Comparison of ENCODE assay signal across 1 cellular context in genomic region chr9:89484475-89485404, GRCh38.
TF ChIP-seq lines count a peak whose summit lies in the region.

No MANE protein-coding gene starts in this region.

TF ChIP-seq in GM12878, 131 proteins besides CTCF, POLR2A, EP300 and RAD21 (continued from another document and continues in another):
- peak; percentile 88 for TF ChIP-seq CREB1 (IDR thresholded peaks at IDR 0.05; ENCODE audit: low read depth)
- TF ChIP-seq ATF3 (IDR thresholded peaks at IDR 0.05; ENCODE audit: borderline replicate concordance, extremely low read depth, low read depth, low read length): no peak
- peak; percentile 90 for TF ChIP-seq NBN (IDR thresholded peaks at IDR 0.05)
- TF ChIP-seq BACH1 (IDR thresholded peaks at IDR 0.05; ENCODE audit: borderline replicate concordance): no peak
- TF ChIP-seq PAX5 (IDR thresholded peaks at IDR 0.05; ENCODE audit: borderline replicate concordance, low read depth, low read length): peak; percentile 83
- TF ChIP-seq SMAD1 (IDR thresholded peaks at IDR 0.05; ENCODE audit: low read depth, partially characterized antibody): peak; percentile 15
- peak; percentile 34; the same call in 1 of the 2 replicates for TF ChIP-seq IRF5 (IDR thresholded peaks at IDR 0.05; ENCODE audit: borderline replicate concordance)
- no peak for TF ChIP-seq ZNF274 (IDR thresholded peaks at IDR 0.05; ENCODE audit: insufficient read depth, insufficient read length)
- TF ChIP-seq SUZ12 (IDR thresholded peaks at IDR 0.05; ENCODE audit: unreplicated experiment): no peak
- TF ChIP-seq ZNF207 (IDR thresholded peaks at IDR 0.05; ENCODE audit: borderline replicate concordance): no peak
- TF ChIP-seq MTA2 (IDR thresholded peaks at IDR 0.05; ENCODE audit: low read depth): peak; percentile 47; the same call in 1 of the 2 replicates
- no peak for TF ChIP-seq NFXL1 (IDR thresholded peaks at IDR 0.05; ENCODE audit: borderline replicate concordance)
- TF ChIP-seq CHD1 (IDR thresholded peaks at IDR 0.05; ENCODE audit: low read depth, low read length): no peak
- TF ChIP-seq NR2C1 (IDR thresholded peaks at IDR 0.05): no peak
- no peak for TF ChIP-seq NKRF (conservative IDR thresholded peaks at IDR 0.05)
- no peak for TF ChIP-seq CEBPB (IDR thresholded peaks at IDR 0.05; ENCODE audit: borderline replicate concordance in 1 of 2, low read depth in 2 of 2, low read length in 2 of 2)
- no peak for TF ChIP-seq POLR2AphosphoS2 (IDR thresholded peaks at IDR 0.05; ENCODE audit: low read depth, low read length)
- no peak for TF ChIP-seq KAT2A (conservative IDR thresholded peaks at IDR 0.05; ENCODE audit: control insufficient read depth, low read depth, low read length)
- no peak for TF ChIP-seq ELK1 (IDR thresholded peaks at IDR 0.05; ENCODE audit: low read depth, low read length)
- TF ChIP-seq EZH2 (IDR thresholded peaks at IDR 0.05; ENCODE audit: borderline replicate concordance, control insufficient read depth, low read depth, low read length): no peak
- no peak for TF ChIP-seq HDAC6 (IDR thresholded peaks at IDR 0.05; ENCODE audit: unreplicated experiment)
- 0 out of 2 replicates have a peak, but pooled peaks have one; percentile 24 for TF ChIP-seq BMI1 (IDR thresholded peaks at IDR 0.05; ENCODE audit: borderline replicate concordance)
- no peak for TF ChIP-seq MEF2B (IDR thresholded peaks at IDR 0.05; ENCODE audit: partially characterized antibody, poor library complexity, severe bottlenecking)
- TF ChIP-seq HCFC1 (IDR thresholded peaks at IDR 0.05; ENCODE audit: low read length): no peak
- TF ChIP-seq MTA3 (IDR thresholded peaks at IDR 0.05; ENCODE audit: borderline replicate concordance, low read length): no peak
- 0 out of 2 replicates have a peak, but pooled peaks have one; percentile 36 for TF ChIP-seq LARP7 (IDR thresholded peaks at IDR 0.05)
- no peak for TF ChIP-seq FOS (IDR thresholded peaks at IDR 0.05; ENCODE audit: borderline replicate concordance, extremely low read depth, insufficient read length)
- TF ChIP-seq EED (IDR thresholded peaks at IDR 0.05; ENCODE audit: low read depth): 0 out of 2 replicates have a peak, but pooled peaks have one; percentile 11
- no peak; the same call in 1 of the 2 replicates for TF ChIP-seq MAX (IDR thresholded peaks at IDR 0.05; ENCODE audit: low read depth, low read length)
- TF ChIP-seq ASH2L (IDR thresholded peaks at IDR 0.05; ENCODE audit: borderline replicate concordance, low read depth): no peak
- peak; percentile 99 for TF ChIP-seq HDGF (IDR thresholded peaks at IDR 0.05)
- no peak for TF ChIP-seq YY1 (IDR thresholded peaks at IDR 0.05; ENCODE audit: low read depth, low read length)
- no peak for TF ChIP-seq WRNIP1 (IDR thresholded peaks at IDR 0.05; ENCODE audit: borderline replicate concordance, low read depth, low read length)
- TF ChIP-seq CUX1 (IDR thresholded peaks at IDR 0.05; ENCODE audit: insufficient replicate concordance, low read depth, low read length): no peak
- no peak for TF ChIP-seq RB1 (IDR thresholded peaks at IDR 0.05; ENCODE audit: borderline replicate concordance)
- peak; percentile 50 for TF ChIP-seq RELB (IDR thresholded peaks at IDR 0.05; ENCODE audit: low read depth)
- TF ChIP-seq GATAD2B (conservative IDR thresholded peaks at IDR 0.05; ENCODE audit: low read depth): no peak
- TF ChIP-seq NFYA (IDR thresholded peaks at IDR 0.05; ENCODE audit: borderline replicate concordance, low read depth, low read length): no peak
- TF ChIP-seq ZBTB11 (CRISPR knock-in tag; IDR thresholded peaks at IDR 0.05): no peak
- TF ChIP-seq SKIL (IDR thresholded peaks at IDR 0.05; ENCODE audit: low read depth, poor library complexity, severe bottlenecking): peak; percentile 67
- TF ChIP-seq SREBF2 (IDR thresholded peaks at IDR 0.05; ENCODE audit: low read length): no peak
- TF ChIP-seq ETV6 (conservative IDR thresholded peaks at IDR 0.05 in 1 of 2, IDR thresholded peaks at IDR 0.05 in 1 of 2; ENCODE audit: borderline replicate concordance in 1 of 2, low read depth in 1 of 2): no peak
- TF ChIP-seq SREBF1 (IDR thresholded peaks at IDR 0.05; ENCODE audit: low read length): no peak
- TF ChIP-seq JUNB (IDR thresholded peaks at IDR 0.05): no peak
